ENCODE assay signal across 9 cellular contexts in the genomic region with DNA sequence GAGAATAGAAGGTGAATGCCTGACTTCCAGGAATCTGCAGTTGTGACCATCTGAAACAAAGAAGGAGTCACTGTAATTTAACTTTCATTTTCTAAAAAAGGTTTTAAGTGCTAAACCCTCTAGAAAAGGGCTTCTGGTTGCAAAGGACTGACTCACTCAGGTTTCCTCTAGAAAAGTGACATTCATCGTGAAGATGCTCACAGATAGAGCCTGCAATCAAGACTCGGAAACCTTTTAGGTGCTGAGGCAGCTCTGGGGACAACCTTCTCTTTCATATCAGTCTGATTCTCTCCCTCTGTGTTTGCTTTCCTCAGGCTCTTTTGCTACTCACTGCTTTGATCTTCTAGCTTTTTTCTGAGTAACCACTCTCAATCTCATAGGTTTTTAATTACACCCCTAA.
"Had no signal": no experiment of that assay in that cellular context is flagged by ENCODE, and none has a peak within 500 bp of the region (broad histone marks: within the 10 kb centered on the region; RNA-seq: fewer than 3 reads in every experiment).

No MANE protein-coding gene starts in this region.

- ATAC-seq: pancreas had no signal

- DNase-seq: activated CD8-positive, alpha-beta memory T cell treated with anti-CD3 and anti-CD28 coated beads, Interleukin-2, amount 50 U/mL, for 4 hours; brain microvascular endothelial cell; kidney glomerular epithelial cell; mesendoderm; pancreas; T1000; upper lobe of left lung had no signal

- H3K4me3 Mint-ChIP-seq: dendritic cell treated with granulocyte-macrophage colony-stimulating factor and Interleukin-4, amounts not matched to agents 40 ng/mL and 50 ng/mL, for 4 days; neural crest cell had no signal

- H3K9me3 Mint-ChIP-seq: dendritic cell treated with granulocyte-macrophage colony-stimulating factor and Interleukin-4, amounts not matched to agents 40 ng/mL and 50 ng/mL, for 4 days; neural crest cell had no signal

- H3K27ac Mint-ChIP-seq: dendritic cell treated with granulocyte-macrophage colony-stimulating factor and Interleukin-4, amounts not matched to agents 40 ng/mL and 50 ng/mL, for 4 days had no signal
